13 cellular contexts compared by ENCODE assay signal in genomic region chr10:33274096-33274785, GRCh38.
A peak's percentile ranks its signal among the peaks of the same experiment; 100 is the strongest.
DNase-seq lines count a peak whose midpoint lies in the region; ATAC-seq and TF ChIP-seq lines count a peak whose summit lies in the region.
"Had no signal": no experiment of that assay in that cellular context is flagged by ENCODE, and none has a peak within 500 bp of the region (broad histone marks: within the 10 kb centered on the region; RNA-seq: fewer than 3 reads in every experiment).

No MANE protein-coding gene starts in this region.

- no peaks in the 10 kb centered on the region for H3K79me2 ChIP-seq in GM23338 (replicated peaks; ENCODE audit: insufficient read depth)

- H4K20me1 ChIP-seq in GM23338 (replicated peaks; ENCODE audit: insufficient read depth) = no peaks in the 10 kb centered on the region

- intact Hi-C loops in left lung (cut with DNase I) = no loop called here

- no peak overlapping the region; the same call in 1 of the 2 replicates for H2AFZ ChIP-seq in GM23338

- peaks cover 3% of the 10 kb centered on the region for H3K27me3 Mint-ChIP-seq in GM23338 (ENCODE audit: insufficient read depth, low read depth, poor library complexity)

- no peak overlapping the region for H3K4me3 Mint-ChIP-seq in GM23338
- H3K4me3 Mint-ChIP-seq: activated T-cell treated with anti-CD3 and anti-CD28 coated beads, Interleukin-2, amount 50 U/mL, for 72 hours; mesothelial cell of epicardium had no signal

- no peak overlapping the region for H3K4me3 ChIP-seq in GM23338
- no peak overlapping the region for H3K4me3 ChIP-seq in left lung
- H3K4me3 ChIP-seq in stomach smooth muscle (ENCODE audit: low read length in 2 of 2) = peak overlapping the region in 1 of 2 donors; percentile 71

- no peak overlapping the region for H3K4me2 ChIP-seq in GM23338

- no peaks in the 10 kb centered on the region for H3K9me2 ChIP-seq in GM23338 (ENCODE audit: insufficient read depth)

- no peaks in the 10 kb centered on the region for H3K9me3 Mint-ChIP-seq in GM23338
- H3K9me3 Mint-ChIP-seq: activated T-cell treated with anti-CD3 and anti-CD28 coated beads, Interleukin-2, amount 50 U/mL, for 72 hours; mesothelial cell of epicardium had no signal

- peaks cover 22% of the 10 kb centered on the region for H3K4me1 Mint-ChIP-seq in GM23338

- H3F3A ChIP-seq in GM23338 (replicated peaks; ENCODE audit: low read depth) = no peaks in the 10 kb centered on the region; the same call in 1 of the 2 replicates

- H3K36me3 ChIP-seq in GM23338 (ENCODE audit: insufficient read depth) = no peaks in the 10 kb centered on the region
- peaks cover 0 to 7% of the 10 kb centered on the region in 2 donors for H3K36me3 ChIP-seq in left lung
- peaks cover 0 to 3% of the 10 kb centered on the region in 2 donors for H3K36me3 ChIP-seq in stomach smooth muscle (ENCODE audit: control insufficient read depth in 2 of 2, insufficient read depth in 2 of 2, low read length in 2 of 2)
- H3K36me3 ChIP-seq: SJCRH30 had no signal

- DNase-seq in GM23338 (ENCODE audit: low spot score) = no peak
- no peak for DNase-seq in left lung
- DNase-seq in AML-193 (lab: John Stamatoyannopoulos, UW) = no peak
- DNase-seq in GM19238 (ENCODE audit: insufficient read length, low spot score) = no peak
- DNase-seq: activated CD4-positive, CD25-positive, alpha-beta regulatory T cell; activated T-cell treated with anti-CD3 and anti-CD28 coated beads, Interleukin-2, amount 50 U/mL, for 72 hours; DMS 273 treated with DMSO at 0.1 percent for 48 hours; glutamatergic neuron; SJCRH30 had no signal

- peak overlapping the region; percentile 17; the same call in 1 of the 2 replicates for H3K27ac ChIP-seq in GM23338 (ENCODE audit: low read depth)
- H3K27ac ChIP-seq in VCaP = peak overlapping the region; percentile 67
- H3K27ac ChIP-seq in left lung = peak overlapping the region; percentile 74 to 86
- H3K27ac ChIP-seq in stomach smooth muscle (ENCODE audit: low read length) = peak overlapping the region; percentile 80

- no peak for ATAC-seq in GM23338
- ATAC-seq in left lung = peak; percentile 44
- ATAC-seq in GM21447 (IDR thresholded peaks at IDR 0.05; ENCODE audit: unreplicated experiment) = no peak
- ATAC-seq: activated T-cell treated with anti-CD3 and anti-CD28 coated beads, Interleukin-2, amount 50 U/mL, for 72 hours had no signal

- H3K9me3 ChIP-seq in left lung = no peaks in the 10 kb centered on the region
- no peaks in the 10 kb centered on the region for H3K9me3 ChIP-seq in stomach smooth muscle (ENCODE audit: control insufficient read depth in 2 of 2, low read length in 2 of 2)
- H3K9me3 ChIP-seq: SJCRH30 had no signal

- H3K27ac Mint-ChIP-seq in GM23338 = no peak overlapping the region
- H3K27ac Mint-ChIP-seq: activated T-cell treated with anti-CD3 and anti-CD28 coated beads, Interleukin-2, amount 50 U/mL, for 72 hours had no signal

- no peaks in the 10 kb centered on the region for H3K36me3 Mint-ChIP-seq in GM23338 (ENCODE audit: low read depth)
- H3K36me3 Mint-ChIP-seq: mesothelial cell of epicardium had no signal

- H3K4me1 ChIP-seq in GM23338 (ENCODE audit: insufficient read depth) = peaks cover 23% of the 10 kb centered on the region
- H3K4me1 ChIP-seq in left lung = peaks cover 16 to 36% of the 10 kb centered on the region in 2 donors
- H3K4me1 ChIP-seq in stomach smooth muscle (ENCODE audit: control insufficient read depth, insufficient read depth, low read length) = peaks cover 28% of the 10 kb centered on the region

- H3K9ac ChIP-seq in stomach smooth muscle (ENCODE audit: low read length in 2 of 2) = no peak overlapping the region

- no peak for TF ChIP-seq CTCF in GM23338 (conservative IDR thresholded peaks at IDR 0.05; ENCODE audit: low read depth in 2 of 2)
- no peak for TF ChIP-seq CTCF in VCaP (conservative IDR thresholded peaks at IDR 0.05)
- TF ChIP-seq CTCF in left lung (IDR thresholded peaks at IDR 0.05) = no peak

- H3K27me3 ChIP-seq in GM23338 (ENCODE audit: insufficient read depth) = no peaks in the 10 kb centered on the region
- H3K27me3 ChIP-seq in left lung = no peaks in the 10 kb centered on the region
- H3K27me3 ChIP-seq in stomach smooth muscle (ENCODE audit: control insufficient read depth in 1 of 2, insufficient read depth in 2 of 2, low read length in 2 of 2) = no peaks in the 10 kb centered on the region
- H3K27me3 ChIP-seq: SJCRH30 had no signal

TF ChIP-seq in GM23338, 12 proteins besides CTCF, POLR2A, EP300 and RAD21 (continues in another document):
- TF ChIP-seq ZNF114 (CRISPR knock-in tag; IDR thresholded peaks at IDR 0.05) = no peak
- no peak for TF ChIP-seq STAT1 (IDR thresholded peaks at IDR 0.05; ENCODE audit: unreplicated experiment)
- no peak for TF ChIP-seq EZH2 (IDR thresholded peaks at IDR 0.05; ENCODE audit: low read depth, unreplicated experiment)
- no peak for TF ChIP-seq JUNB (IDR thresholded peaks at IDR 0.05; ENCODE audit: unreplicated experiment)
- TF ChIP-seq CREB1 (CRISPR knock-in tag; IDR thresholded peaks at IDR 0.05; ENCODE audit: low read depth) = no peak
- no peak for TF ChIP-seq EZH2phosphoT487 (IDR thresholded peaks at IDR 0.05; ENCODE audit: unreplicated experiment)
- TF ChIP-seq POLR2AphosphoS5 (IDR thresholded peaks at IDR 0.05; ENCODE audit: low read depth) = no peak
- TF ChIP-seq ETS1 (IDR thresholded peaks at IDR 0.05) = no peak
- no peak for TF ChIP-seq ZNF462 (CRISPR knock-in tag; IDR thresholded peaks at IDR 0.05)
- no peak for TF ChIP-seq ZNF331 (CRISPR knock-in tag; IDR thresholded peaks at IDR 0.05; ENCODE audit: low read depth)

Comparison
In these comparisons a context has a peak if more than half of its experiments do, and no peak if none do; other contexts are left out.
1. H3K27ac ChIP-seq: peak in every context shown above with its lines; median percentile 80 in left lung; 80 in stomach smooth muscle; 67 in VCaP; 17 in GM23338.